In the genomic region with DNA sequence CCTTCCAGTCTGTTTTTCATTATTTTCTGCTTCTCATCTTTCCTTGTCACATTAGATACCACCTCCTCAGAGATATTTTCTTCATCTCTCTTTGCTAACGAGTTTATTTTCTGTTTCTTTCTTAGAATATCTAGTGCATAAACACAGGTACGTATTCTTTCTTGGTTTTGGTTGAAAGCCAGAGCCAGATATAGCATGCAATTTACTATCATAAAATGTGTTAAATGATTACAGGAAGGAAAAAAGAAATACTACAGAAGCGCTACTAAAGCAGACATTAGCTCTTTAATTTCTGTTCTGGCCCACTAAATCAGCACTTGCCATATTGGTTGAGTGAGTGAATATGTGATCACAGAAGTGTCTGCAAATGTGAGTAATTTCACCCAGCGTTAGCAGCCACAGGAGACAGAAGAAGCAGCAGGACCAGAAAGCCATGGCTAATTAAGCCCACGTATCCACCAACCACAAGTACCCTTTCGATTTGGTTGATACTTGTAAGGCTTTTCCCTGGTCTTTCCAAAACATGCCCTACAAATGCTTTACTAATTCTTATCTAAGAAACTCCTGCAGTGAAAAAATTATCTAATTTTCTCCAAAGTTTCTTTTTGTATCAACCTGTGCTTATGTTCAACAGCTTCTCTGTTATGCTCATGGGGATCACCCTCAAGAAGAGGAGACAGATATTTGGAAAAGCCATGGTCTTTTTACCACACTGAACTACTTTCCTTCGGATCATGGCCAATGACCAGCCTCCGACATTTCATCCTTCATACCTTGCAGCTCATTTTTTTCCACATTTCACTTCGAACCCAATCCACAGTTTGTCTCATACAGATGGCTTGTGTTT, we compare ENCODE assay signal across 1 cellular context.
TF ChIP-seq lines count a peak whose summit lies in the region.

No MANE protein-coding gene starts in this region.

TF ChIP-seq in SK-N-SH, 30 proteins besides CTCF, POLR2A, EP300 and RAD21 (continued from another document):
- TF ChIP-seq ZBTB33 (IDR thresholded peaks at IDR 0.05; ENCODE audit: borderline replicate concordance, low read depth) (no peak), TAF1 (IDR thresholded peaks at IDR 0.05; ENCODE audit: borderline replicate concordance, low read depth, low read length) (no peak), TCF12 (IDR thresholded peaks at IDR 0.05) (no peak), MXI1 (IDR thresholded peaks at IDR 0.05; ENCODE audit: low read depth, low read length) (no peak), GABPA (IDR thresholded peaks at IDR 0.05; ENCODE audit: low read depth) (no peak), CHD2 (IDR thresholded peaks at IDR 0.05; ENCODE audit: low read length, partially characterized antibody) (no peak), USF2 (IDR thresholded peaks at IDR 0.05; ENCODE audit: borderline replicate concordance, low read depth, low read length) (no peak), RXRA (IDR thresholded peaks at IDR 0.05; ENCODE audit: borderline replicate concordance, low read depth) (no peak), REST (IDR thresholded peaks at IDR 0.05; ENCODE audit: low read depth, low read length) (no peak), SIN3A (IDR thresholded peaks at IDR 0.05; ENCODE audit: borderline replicate concordance, low read depth, low read length) (no peak), FOSL2 (IDR thresholded peaks at IDR 0.05; ENCODE audit: borderline replicate concordance, low read depth) (no peak), JUND (IDR thresholded peaks at IDR 0.05) (no peak)
- TF ChIP-seq, protein P1, sequence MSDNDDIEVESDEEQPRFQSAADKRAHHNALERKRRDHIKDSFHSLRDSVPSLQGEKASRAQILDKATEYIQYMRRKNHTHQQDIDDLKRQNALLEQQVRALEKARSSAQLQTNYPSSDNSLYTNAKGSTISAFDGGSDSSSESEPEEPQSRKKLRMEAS (IDR thresholded peaks at IDR 0.05; ENCODE audit: low read depth), result no peak
- TF ChIP-seq, protein P2, sequence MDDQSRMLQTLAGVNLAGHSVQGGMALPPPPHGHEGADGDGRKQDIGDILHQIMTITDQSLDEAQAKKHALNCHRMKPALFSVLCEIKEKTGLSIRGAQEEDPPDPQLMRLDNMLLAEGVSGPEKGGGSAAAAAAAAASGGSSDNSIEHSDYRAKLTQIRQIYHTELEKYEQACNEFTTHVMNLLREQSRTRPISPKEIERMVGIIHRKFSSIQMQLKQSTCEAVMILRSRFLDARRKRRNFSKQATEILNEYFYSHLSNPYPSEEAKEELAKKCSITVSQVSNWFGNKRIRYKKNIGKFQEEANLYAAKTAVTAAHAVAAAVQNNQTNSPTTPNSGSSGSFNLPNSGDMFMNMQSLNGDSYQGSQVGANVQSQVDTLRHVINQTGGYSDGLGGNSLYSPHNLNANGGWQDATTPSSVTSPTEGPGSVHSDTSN (IDR thresholded peaks at IDR 0.05), result no peak
- TF ChIP-seq, protein P3, sequence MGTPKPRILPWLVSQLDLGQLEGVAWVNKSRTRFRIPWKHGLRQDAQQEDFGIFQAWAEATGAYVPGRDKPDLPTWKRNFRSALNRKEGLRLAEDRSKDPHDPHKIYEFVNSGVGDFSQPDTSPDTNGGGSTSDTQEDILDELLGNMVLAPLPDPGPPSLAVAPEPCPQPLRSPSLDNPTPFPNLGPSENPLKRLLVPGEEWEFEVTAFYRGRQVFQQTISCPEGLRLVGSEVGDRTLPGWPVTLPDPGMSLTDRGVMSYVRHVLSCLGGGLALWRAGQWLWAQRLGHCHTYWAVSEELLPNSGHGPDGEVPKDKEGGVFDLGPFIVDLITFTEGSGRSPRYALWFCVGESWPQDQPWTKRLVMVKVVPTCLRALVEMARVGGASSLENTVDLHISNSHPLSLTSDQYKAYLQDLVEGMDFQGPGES (IDR thresholded peaks at IDR 0.05; ENCODE audit: low read depth, low read length), result no peak
